9 cellular contexts compared by ENCODE assay signal in genomic region chr9:136947955-136948510, GRCh38. TPM values are rescaled to one million over a fixed set of nuclear protein-coding genes. Genes with fewer than 3 reads are reported as not detected.
DNase-seq lines count a peak whose midpoint lies in the region; ATAC-seq and TF ChIP-seq lines count a peak whose summit lies in the region.
"Had no signal": no experiment of that assay in that cellular context is flagged by ENCODE, and none has a peak within 500 bp of the region (broad histone marks: within the 10 kb centered on the region; RNA-seq: fewer than 3 reads in every experiment).

No MANE protein-coding gene starts in this region.

- no peak overlapping the region for H3K27ac Mint-ChIP-seq in neural crest cell (ENCODE audit: unreplicated experiment)

- POLR2A ChIA-PET in AG04450 (lab: Yijun Ruan, JAX): interaction anchor here (0.6 to 1.4 kb wide), 2 partner anchors 87 to 220 kb away, joined by 3 to 10 read pairs; no protein-coding TSS in a partner anchor

- no peak overlapping the region for H3K4me3 ChIP-seq in AG04450 (ENCODE audit: low read depth, low read length)
- H3K4me3 ChIP-seq in GM12864 (ENCODE audit: low read depth, low read length): no peak overlapping the region
- H3K4me3 ChIP-seq: pancreas had no signal

- DNase-seq in AG04450 (ENCODE audit: low read depth, low spot score) (no peak), GM12864 (ENCODE audit: low read depth) (no peak), SK-MEL-5 (ENCODE audit: low read depth, low spot score) (peak; percentile 64), fibroblast of gingiva (ENCODE audit: low read depth) (peak; percentile 24), neural crest cell (ENCODE audit: low read depth, low spot score) (peak; percentile 49), NCI-H2029 (lab: John Stamatoyannopoulos, UW) (no peak), T-helper 9 cell (no peak)

- no peaks in the 10 kb centered on the region; the same call in 1 of the 2 replicates for H3K9me3 ChIP-seq in AG04450 (ENCODE audit: control insufficient read depth, insufficient read depth, low read length)
- H3K9me3 ChIP-seq: pancreas had no signal

- peaks cover 4% of the 10 kb centered on the region for H3K4me1 Mint-ChIP-seq in neural crest cell

- H3K27me3 Mint-ChIP-seq in neural crest cell (ENCODE audit: low read depth): no peaks in the 10 kb centered on the region

- H3K36me3 Mint-ChIP-seq in neural crest cell (ENCODE audit: low read depth): no peaks in the 10 kb centered on the region

- TF ChIP-seq CTCF in AG04450 (IDR thresholded peaks at IDR 0.05; ENCODE audit: low read depth, low read length) (peak; percentile 57), GM12864 (IDR thresholded peaks at IDR 0.05; ENCODE audit: low read depth, low read length, missing control alignments) (peak; percentile 56), neural crest cell (conservative IDR thresholded peaks at IDR 0.05) (peak; percentile 54)

- no peak for ATAC-seq in HG02885 (IDR thresholded peaks at IDR 0.05; ENCODE audit: poor library complexity, unreplicated experiment)
- ATAC-seq: pancreas had no signal

- peak overlapping the region; percentile 83 for H3K4me3 Mint-ChIP-seq in neural crest cell

- in situ Hi-C loops in SK-MEL-5 (cut with HindIII; ENCODE audit: low pct_unique_long_range_greater_than_20kb, low sequenced_read_pairs): loop anchor here (25.0 kb wide), 2 partner anchors 89 to 136 kb away; partner anchors contain the start of genes ABCA2, FUT7, NPDC1 and RABL6

- no peaks in the 10 kb centered on the region for H3K27me3 ChIP-seq in AG04450 (ENCODE audit: control insufficient read depth, insufficient read depth, low read length)
- H3K27me3 ChIP-seq: pancreas had no signal

- CTCF ChIA-PET in AG04450 (lab: Charles Lee): interaction anchor here (0.6 to 4.0 kb wide), 18 partner anchors 12 to 183 kb away, joined by 3 to 105 read pairs (median 4); partner anchors contain the start of gene FUT7

- H3K27ac ChIP-seq in AG04450 (ENCODE audit: low read depth, low read length): no peak overlapping the region

- no peaks in the 10 kb centered on the region for H3K9me3 Mint-ChIP-seq in neural crest cell

RNA-seq across cellular contexts. Expression of gene C8G, which starts 3.0 kb away (rescaled TPM):
- polyA plus RNA-seq in AG04450 (2011; rRNA removed): 0.41 TPM in 1 of 2 replicates, not detected in the other
- not detected in 2 replicates for polyA minus RNA-seq in AG04450 (2011; rRNA and poly(A)+ RNA removed)
- total RNA-seq in SK-MEL-5 (2014; rRNA removed; shearing (Covaris generic)): 0.45 and 0.53 TPM in 2 replicates
- polyA plus RNA-seq in SK-MEL-5 (2015; cell fraction: cytosol; rRNA removed): 0.70 and 4.2 TPM in 2 replicates
- 2.2 and 15.1 TPM in 2 replicates for polyA plus RNA-seq in SK-MEL-5 (2015; cell fraction: nucleus; rRNA removed)
- total RNA-seq in neural crest cell: 0.59 and 0.98 TPM in 2 replicates

RNA-seq across cellular contexts. Expression of gene FBXW5, which starts 3.5 kb away (rescaled TPM):
- polyA plus RNA-seq in AG04450 (2011; rRNA removed): 31.2 and 46.4 TPM in 2 replicates
- polyA minus RNA-seq in AG04450 (2011; rRNA and poly(A)+ RNA removed): 44.6 and 69.4 TPM in 2 replicates
- total RNA-seq in SK-MEL-5 (2014; rRNA removed; shearing (Covaris generic)): 141 and 174 TPM in 2 replicates
- polyA plus RNA-seq in SK-MEL-5 (2015; cell fraction: cytosol; rRNA removed): 148 and 150 TPM in 2 replicates
- 756 and 926 TPM in 2 replicates for polyA plus RNA-seq in SK-MEL-5 (2015; cell fraction: nucleus; rRNA removed)
- 81.2 and 83.9 TPM in 2 replicates for total RNA-seq in neural crest cell

RNA-seq across cellular contexts. Expression of gene LCN12, which starts 4.0 kb away (rescaled TPM):
- not detected in 2 replicates for polyA plus RNA-seq in AG04450 (2011; rRNA removed)
- polyA minus RNA-seq in AG04450 (2011; rRNA and poly(A)+ RNA removed): not detected in 2 replicates
- not detected in 2 replicates for total RNA-seq in SK-MEL-5 (2014; rRNA removed; shearing (Covaris generic))
- not detected in 2 replicates for polyA plus RNA-seq in SK-MEL-5 (2015; cell fraction: cytosol; rRNA removed)
- 1.0 and 3.6 TPM in 2 replicates for polyA plus RNA-seq in SK-MEL-5 (2015; cell fraction: nucleus; rRNA removed)
- total RNA-seq in neural crest cell: 0.50 and 1.1 TPM in 2 replicates

RNA-seq across cellular contexts. Expression of gene PTGDS, which starts 29.3 kb away (rescaled TPM):
- polyA plus RNA-seq in AG04450 (2011; rRNA removed): 7.8 and 9.6 TPM in 2 replicates
- 1.3 and 2.2 TPM in 2 replicates for polyA minus RNA-seq in AG04450 (2011; rRNA and poly(A)+ RNA removed)
- total RNA-seq in SK-MEL-5 (2014; rRNA removed; shearing (Covaris generic)): not detected in 2 replicates
- 0.24 TPM in 1 of 2 replicates, not detected in the other for polyA plus RNA-seq in SK-MEL-5 (2015; cell fraction: cytosol; rRNA removed)
- not detected in 2 replicates for polyA plus RNA-seq in SK-MEL-5 (2015; cell fraction: nucleus; rRNA removed)
- total RNA-seq in neural crest cell: not detected in 2 replicates

RNA-seq across cellular contexts. Expression of gene LCNL1, which starts 34.8 kb away (rescaled TPM):
- polyA plus RNA-seq in AG04450 (2011; rRNA removed): 1.5 TPM in 2 replicates
- polyA minus RNA-seq in AG04450 (2011; rRNA and poly(A)+ RNA removed): 2.1 and 2.7 TPM in 2 replicates
- total RNA-seq in SK-MEL-5 (2014; rRNA removed; shearing (Covaris generic)): not detected in 2 replicates
- not detected in 2 replicates for polyA plus RNA-seq in SK-MEL-5 (2015; cell fraction: cytosol; rRNA removed)
- polyA plus RNA-seq in SK-MEL-5 (2015; cell fraction: nucleus; rRNA removed): not detected in 2 replicates
- total RNA-seq in neural crest cell: not detected in 2 replicates

Comparison
In these comparisons a context has a peak if more than half of its experiments do, and no peak if none do; other contexts are left out.
1. DNase-seq: peak in SK-MEL-5 (single experiment), fibroblast of gingiva (single experiment) and neural crest cell (single experiment); none in AG04450 (single experiment), GM12864 (single experiment), NCI-H2029 (single experiment) and T-helper 9 cell (single experiment).
2. Peak in every context shown above with its lines, with median percentiles within 50 percentile points of each other: CTCF ChIP-seq.